ENCODE assay signal across 8 cellular contexts in genomic region chr2:181779288-181779871, GRCh38.
DNase-seq lines count a peak whose midpoint lies in the region; ATAC-seq and TF ChIP-seq lines count a peak whose summit lies in the region.

No MANE protein-coding gene starts in this region.

- H3K27ac Mint-ChIP-seq in stimulated activated naive CD8-positive, alpha-beta T cell treated with anti-CD3 and anti-CD28 coated beads, Interleukin-15, amount 100 ng/mL, for 72 hours, result no peak overlapping the region

- no peaks in the 10 kb centered on the region for H3K27me3 ChIP-seq in hepatocyte

- H3K4me1 ChIP-seq in hepatocyte (ENCODE audit: insufficient read depth), result peaks cover 37% of the 10 kb centered on the region

- in situ Hi-C loops in KBM-7 (cut with MboI; ENCODE audit: low pct_unique_long_range_greater_than_20kb, low sequenced_read_pairs), result no loop called here

- TF ChIP-seq POLR2A in GM18505 (IDR thresholded peaks at IDR 0.05; ENCODE audit: borderline replicate concordance, extremely low read depth, insufficient read depth, insufficient read length), result no peak

- H3K9me3 Mint-ChIP-seq in stimulated activated naive CD8-positive, alpha-beta T cell treated with anti-CD3 and anti-CD28 coated beads, Interleukin-15, amount 100 ng/mL, for 72 hours, result no peaks in the 10 kb centered on the region

- peak overlapping the region; percentile 78 for H3K27ac ChIP-seq in hepatocyte

- H3K79me2 ChIP-seq in hepatocyte, result no peaks in the 10 kb centered on the region

- ATAC-seq in stimulated activated naive CD8-positive, alpha-beta T cell treated with anti-CD3 and anti-CD28 coated beads, Interleukin-15, Interleukin-2, amounts not matched to agents 100 U/mL and 50 U/mL, for 24 hours, result peak; percentile 14
- ATAC-seq in stimulated activated naive CD8-positive, alpha-beta T cell treated with anti-CD3 and anti-CD28 coated beads, Interleukin-15, amount 100 ng/mL, for 72 hours, result no peak
- no peak for ATAC-seq in GM18505 (IDR thresholded peaks at IDR 0.05; ENCODE audit: unreplicated experiment)

- H3K4me2 ChIP-seq in hepatocyte, result no peak overlapping the region

- H3K4me1 Mint-ChIP-seq in stimulated activated naive CD8-positive, alpha-beta T cell treated with anti-CD3 and anti-CD28 coated beads, Interleukin-15, amount 100 ng/mL, for 72 hours, result peaks cover 6% of the 10 kb centered on the region

- no peaks in the 10 kb centered on the region for H3K9me2 ChIP-seq in hepatocyte (replicated peaks; ENCODE audit: insufficient read depth)

- H3K9me3 ChIP-seq in hepatocyte (ENCODE audit: low read depth), result no peaks in the 10 kb centered on the region

- no peak overlapping the region for H3K4me3 ChIP-seq in hepatocyte

- no peak for TF ChIP-seq CTCF in hepatocyte (IDR thresholded peaks at IDR 0.05; ENCODE audit: poor library complexity)

- no peak overlapping the region for H2AFZ ChIP-seq in hepatocyte

- no peak overlapping the region for H3K4me3 Mint-ChIP-seq in stimulated activated naive CD8-positive, alpha-beta T cell treated with anti-CD3 and anti-CD28 coated beads, Interleukin-15, amount 100 ng/mL, for 72 hours

- H3K36me3 ChIP-seq in hepatocyte (replicated peaks; ENCODE audit: insufficient read depth, low read depth), result no peaks in the 10 kb centered on the region

- no peaks in the 10 kb centered on the region for H3K27me3 Mint-ChIP-seq in stimulated activated naive CD8-positive, alpha-beta T cell treated with anti-CD3 and anti-CD28 coated beads, Interleukin-15, amount 100 ng/mL, for 72 hours

- WGBS in hepatocyte (ENCODE audit: low lambda C conversion rate, missing lambda C conversion rate), result 74% methylated on average over 1 of the region's 1 CpG

- DNase-seq in stimulated activated naive CD8-positive, alpha-beta T cell treated with anti-CD3 and anti-CD28 coated beads, Interleukin-15, Interleukin-2, amounts not matched to agents 100 U/mL and 50 U/mL, for 24 hours, result no peak
- DNase-seq in stimulated activated naive CD8-positive, alpha-beta T cell treated with anti-CD3 and anti-CD28 coated beads, Interleukin-15, amount 100 ng/mL, for 72 hours, result no peak
- DNase-seq in KBM-7 (peak; percentile 64), hepatocyte (ENCODE audit: low spot score) (no peak), epidermal melanocyte (ENCODE audit: insufficient read length, low spot score) (no peak), COR-L47 (lab: John Stamatoyannopoulos, UW) (no peak), SIG-M5 treated with dmso at 0.1 percent for 504 hours (lab: John Stamatoyannopoulos, UW; ENCODE audit: unreplicated experiment) (no peak)

- no peaks in the 10 kb centered on the region for H4K20me1 ChIP-seq in hepatocyte (ENCODE audit: insufficient read depth, poor library complexity, severe bottlenecking)
